8 cellular contexts compared by ENCODE assay signal in genomic region chr4:76949293-76950051, GRCh38. TPM values are rescaled to one million over a fixed set of nuclear protein-coding genes. Genes with fewer than 3 reads are reported as not detected.
DNase-seq lines count a peak whose midpoint lies in the region; ATAC-seq, FAIRE-seq and TF ChIP-seq lines count a peak whose summit lies in the region.

Gene SEPTIN11, plus strand, starts transcription at chr4:76949752. Its CDS starts 152 bp downstream, at chr4:76949904.

- H3K4me1 ChIP-seq in OCI-LY7 (ENCODE audit: insufficient read depth, low read length, poor library complexity, severe bottlenecking): peaks cover 8% of the 10 kb centered on the region
- peaks cover 20% of the 10 kb centered on the region for H3K4me1 ChIP-seq in mucosa of descending colon (ENCODE audit: low read depth)

- CTCF ChIA-PET in OCI-LY7 (lab: Charles Lee; ENCODE audit: unreplicated experiment): no interaction called here

- peak; percentile 72 for DNase-seq in D721Med (ENCODE audit: insufficient read length, low spot score)
- peak; percentile 89 for DNase-seq in HuH-7 (ENCODE audit: low spot score)
- DNase-seq in OCI-LY7 (ENCODE audit: low spot score): peak; percentile 87
- peak; percentile 70 for DNase-seq in activated T-cell treated with anti-CD3 and anti-CD28 coated beads for 24 hours (ENCODE audit: low read depth)
- DNase-seq in epidermal melanocyte (ENCODE audit: insufficient read length, low spot score): peak; percentile 85
- peak; percentile 93 to 95 (median 94) for DNase-seq in mucosa of descending colon
- peak; percentile 66 to 68 for DNase-seq in stimulated activated CD8-positive, alpha-beta memory T cell treated with anti-CD3 and anti-CD28 coated beads, Interleukin-4, amount 100 ng/mL, for 1 hour (ENCODE audit: low read depth in 2 of 2, low spot score in 1 of 2)

- ATAC-seq in GM21526 (IDR thresholded peaks at IDR 0.05; ENCODE audit: low FRiP score, unreplicated experiment) (peak; percentile 67), mucosa of descending colon (peak; percentile 87)

- peak within 1 kb of the TSS; percentile 69 for H3K4me2 ChIP-seq in OCI-LY7 (ENCODE audit: low read length)

- intact Hi-C loops in OCI-LY7 (cut with micrococcal nuclease; ENCODE audit: unreplicated experiment) (loop anchor here (2.0 to 5.0 kb wide), 2 partner anchors 95 to 253 kb away; no protein-coding TSS in a partner anchor), mucosa of descending colon (cut with DNase I, micrococcal nuclease) (no loop called here)

- H3K79me2 ChIP-seq in OCI-LY7 (ENCODE audit: insufficient read depth, low read depth, low read length): no peaks in the 10 kb centered on the region; the same call in 1 of the 2 replicates

- FAIRE-seq in D721Med (lab: Jason Lieb, UNC): no peak

- H3K4me3 ChIP-seq in OCI-LY7 (ENCODE audit: low read depth, low read length, poor library complexity, severe bottlenecking) (peak within 1 kb of the TSS; percentile 73), mucosa of descending colon (peak within 1 kb of the TSS; percentile 72)

- no peaks in the 10 kb centered on the region for H3K9me2 ChIP-seq in OCI-LY7 (ENCODE audit: insufficient read depth, low read length)

- no peaks in the 10 kb centered on the region for H3K9me3 ChIP-seq in OCI-LY7 (ENCODE audit: low read length)
- H3K9me3 ChIP-seq in mucosa of descending colon: no peaks in the 10 kb centered on the region

- no peaks in the 10 kb centered on the region for H4K20me1 ChIP-seq in OCI-LY7 (ENCODE audit: insufficient read depth, low read length)

- no peak within 1 kb of the TSS for H3K27ac ChIP-seq in OCI-LY7 (ENCODE audit: low read depth, low read length, poor library complexity, severe bottlenecking)

- POLR2A ChIA-PET in OCI-LY7 (lab: Charles Lee): interaction anchor here (0.8 kb wide), 1 partner anchor 18 kb away, joined by 3 read pairs; no protein-coding TSS in a partner anchor

- H2AFZ ChIP-seq in OCI-LY7 (ENCODE audit: low read length): peak within 1 kb of the TSS; percentile 78

- H3K36me3 ChIP-seq in OCI-LY7 (ENCODE audit: insufficient read depth, low read length) (no peaks in the 10 kb centered on the region), mucosa of descending colon (ENCODE audit: low read depth) (no peaks in the 10 kb centered on the region)

- TF ChIP-seq CTCF in D721Med (IDR thresholded peaks at IDR 0.05; ENCODE audit: insufficient read depth, missing control alignments) (no peak), OCI-LY7 (conservative IDR thresholded peaks at IDR 0.05; ENCODE audit: low read length) (no peak), mucosa of descending colon (IDR thresholded peaks at IDR 0.05) (no peak)

- BruUV-seq in OCI-LY7 (replicated peaks; lab: Mats Ljungman, UMichigan): no TSS peak

RNA-seq across cellular contexts. Expression of gene SEPTIN11, which starts in this region (rescaled TPM):
- total RNA-seq in OCI-LY7 (2014; rRNA removed; shearing (Covaris generic)): 16.5 and 23.5 TPM in 2 replicates
- total RNA-seq in OCI-LY7 (2022) (33.9 and 43.2 TPM in 2 replicates), mucosa of descending colon (100 to 1,000 TPM in 2 of 3 donors, 10 to 100 TPM in 1; 73.0 to 117 (median 109) TPM)
